7 cellular contexts compared by ENCODE assay signal in genomic region chr15:20211508-20211907, GRCh38.
DNase-seq lines count a peak whose midpoint lies in the region; ATAC-seq and TF ChIP-seq lines count a peak whose summit lies in the region.
"Not testable (repeated sequence)": the region's sequence is repeated elsewhere in the genome, so short reads cannot be mapped to it uniquely, and the experiment has no call there.

No MANE protein-coding gene starts in this region.

- H3K4me2 ChIP-seq in OCI-LY3 (ENCODE audit: low read length): peak overlapping the region; percentile 32

- not testable (repeated sequence) for TF ChIP-seq POLR2A in NB4 (IDR thresholded peaks at IDR 0.05; ENCODE audit: extremely low read depth, insufficient read length); esophagus muscularis mucosa (IDR thresholded peaks at IDR 0.05; ENCODE audit: low read depth)

- intact Hi-C loops in esophagus muscularis mucosa (cut with DNase I): not testable (repeated sequence)

- not testable (repeated sequence) for H3K36me3 ChIP-seq in OCI-LY3 (replicated peaks; ENCODE audit: low read depth, low read length); esophagus muscularis mucosa; thoracic aorta

- not testable (repeated sequence) for TF ChIP-seq EP300 in esophagus muscularis mucosa (IDR thresholded peaks at IDR 0.05)

- not testable (repeated sequence) for H4K20me1 ChIP-seq in OCI-LY3 (ENCODE audit: insufficient read depth, low read length)

- H3K4me3 ChIP-seq in Jurkat, Clone E6-1 (ENCODE audit: low read length); NB4 (ENCODE audit: low read depth, low read length); OCI-LY3 (ENCODE audit: low read length); esophagus muscularis mucosa; thoracic aorta: not testable (repeated sequence)

- peaks cover 47% of the 10 kb centered on the region for H3K4me1 ChIP-seq in OCI-LY3 (ENCODE audit: low read length)
- H3K4me1 ChIP-seq in esophagus muscularis mucosa: peaks cover 0 to 16% (median 0%) of the 10 kb centered on the region in 4 donors
- H3K4me1 ChIP-seq in thoracic aorta (ENCODE audit: control insufficient read depth in 1 of 2, low read depth in 2 of 2): not testable (repeated sequence)

- peak overlapping the region; percentile 39; the same call in 1 of the 2 replicates for H3K9ac ChIP-seq in OCI-LY3 (ENCODE audit: low read length)

- not testable (repeated sequence) for TF ChIP-seq CTCF in NB4 (IDR thresholded peaks at IDR 0.05; ENCODE audit: low read depth, low read length); OCI-LY3 (IDR thresholded peaks at IDR 0.05; ENCODE audit: low read depth, low read length); esophagus muscularis mucosa (IDR thresholded peaks at IDR 0.05); thoracic aorta (IDR thresholded peaks at IDR 0.05)

- peak; percentile 55 for DNase-seq in Jurkat, Clone E6-1 (ENCODE audit: low read depth, low spot score)
- DNase-seq in NB4 (ENCODE audit: low read depth) (peak; percentile 10), SW480 (ENCODE audit: low spot score) (peak; percentile 24), esophagus muscularis mucosa (ENCODE audit: extremely low spot score) (peak; percentile 55)
- DNase-seq in left lobe of liver (ENCODE audit: low spot score); thoracic aorta (ENCODE audit: low spot score): not testable (repeated sequence)

- H3K9me3 ChIP-seq in OCI-LY3 (ENCODE audit: insufficient read depth, low read length); esophagus muscularis mucosa; thoracic aorta: not testable (repeated sequence)

- H3K79me2 ChIP-seq in OCI-LY3 (ENCODE audit: low read length): not testable (repeated sequence)

- ATAC-seq in left lobe of liver: peak; percentile 29
- peak; percentile 12 for ATAC-seq in thoracic aorta (ENCODE audit: insufficient number of reproducible peaks, low FRiP score, low read depth)

- not testable (repeated sequence) for H2AFZ ChIP-seq in OCI-LY3 (ENCODE audit: low read depth, low read length)

- peak overlapping the region; percentile 28 for H3K27ac ChIP-seq in OCI-LY3 (ENCODE audit: low read length)
- not testable (repeated sequence) for H3K27ac ChIP-seq in esophagus muscularis mucosa (replicated peaks in 1 of 4); thoracic aorta

- not testable (repeated sequence) for H3K27me3 ChIP-seq in OCI-LY3 (ENCODE audit: low read depth, low read length); esophagus muscularis mucosa; thoracic aorta (replicated peaks; ENCODE audit: insufficient read depth)
